11 cellular contexts compared by ENCODE assay signal in the genomic region with DNA sequence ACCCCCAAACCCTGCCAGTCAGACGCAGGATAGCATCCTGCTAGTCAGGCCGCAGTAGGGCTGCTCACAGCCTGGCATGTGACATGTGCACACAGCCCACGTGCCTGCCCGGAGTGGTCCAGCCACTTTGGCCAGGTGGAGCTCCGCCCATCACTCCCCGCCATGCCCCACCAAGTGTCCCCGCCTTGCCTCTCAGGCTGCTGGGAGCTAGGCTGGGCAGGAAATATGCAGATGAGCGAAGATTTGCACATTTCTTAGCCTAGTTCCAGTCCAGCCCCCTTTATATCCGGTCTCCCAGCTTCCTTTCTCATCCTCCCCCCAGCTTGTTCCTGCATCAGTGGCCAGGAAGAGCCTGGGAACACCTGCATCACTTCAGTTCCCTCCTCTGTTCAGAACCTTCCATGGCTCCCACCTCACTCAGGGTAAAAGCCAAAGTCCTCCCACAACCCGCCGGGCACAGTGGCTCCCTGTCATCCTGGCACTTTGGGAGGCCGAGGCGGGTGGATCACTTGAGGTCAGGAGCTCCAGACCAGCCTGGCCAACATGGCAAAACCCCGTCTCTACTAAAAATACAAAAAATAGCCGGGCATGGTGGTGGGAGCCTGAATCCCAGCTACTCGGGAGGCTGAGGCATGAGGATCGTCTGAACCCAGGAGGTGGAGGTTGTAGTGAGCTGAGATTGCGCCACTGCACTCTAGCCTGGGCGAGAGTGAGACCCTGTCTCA. TPM values are rescaled to one million over a fixed set of nuclear protein-coding genes. Genes with fewer than 3 reads are reported as not detected.
A peak's percentile ranks its signal among the peaks of the same experiment; 100 is the strongest.
DNase-seq lines count a peak whose midpoint lies in the region; ATAC-seq and TF ChIP-seq lines count a peak whose summit lies in the region.
"Had no signal": no experiment of that assay in that cellular context is flagged by ENCODE, and none has a peak within 500 bp of the region (broad histone marks: within the 10 kb centered on the region; RNA-seq: fewer than 3 reads in every experiment).

No MANE protein-coding gene starts in this region.

- peak; percentile 95 for DNase-seq in DMS53 (lab: John Stamatoyannopoulos, UW)
- peak in 2 of 3 donors; percentile 82 to 84 for DNase-seq in Peyer's patch
- peak; percentile 58 for DNase-seq in left ventricle myocardium superior
- peak; percentile 71 for DNase-seq in osteoblast (ENCODE audit: insufficient read length, low spot score, missing footprints)
- no peak for DNase-seq in GM19240 (ENCODE audit: insufficient read length, low spot score)
- DNase-seq in DMS 273 (lab: John Stamatoyannopoulos, UW; ENCODE audit: unreplicated experiment): no peak
- no peak for DNase-seq in HuH-7 (ENCODE audit: low spot score)
- DNase-seq in inferior parietal cortex (ENCODE audit: extremely low spot score): no peak
- DNase-seq: activated CD4-positive, alpha-beta T cell treated with anti-CD3 and anti-CD28 coated beads for 1 hour had no signal

- H3K27me3 ChIP-seq in Peyer's patch (no peaks in the 10 kb centered on the region), osteoblast (ENCODE audit: insufficient read depth, low read length) (no peaks in the 10 kb centered on the region)
- H3K27me3 ChIP-seq: adrenal gland had no signal

- H2AFZ ChIP-seq in osteoblast (ENCODE audit: low read length): no peak overlapping the region

- H3K9me3 ChIP-seq in Peyer's patch: no peaks in the 10 kb centered on the region
- H3K9me3 ChIP-seq in osteoblast (ENCODE audit: low read depth, low read length): no peaks in the 10 kb centered on the region
- H3K9me3 ChIP-seq: adrenal gland had no signal

- peak; percentile 27 to 44 for TF ChIP-seq POLR2A in Peyer's patch (IDR thresholded peaks at IDR 0.05)

- H4K20me1 ChIP-seq in osteoblast (ENCODE audit: insufficient read depth, low read length): no peaks in the 10 kb centered on the region

- H3K36me3 ChIP-seq in Peyer's patch (no peaks in the 10 kb centered on the region), osteoblast (ENCODE audit: insufficient read depth, low read length) (no peaks in the 10 kb centered on the region)
- H3K36me3 ChIP-seq: adrenal gland had no signal

- ATAC-seq in left ventricle myocardium superior: peak; percentile 42

- no peak for TF ChIP-seq CTCF in Peyer's patch (IDR thresholded peaks at IDR 0.05)
- TF ChIP-seq CTCF in osteoblast (IDR thresholded peaks at IDR 0.05; ENCODE audit: extremely low read depth, low read depth, low read length): no peak

- H3K4me3 ChIP-seq in Peyer's patch (no peak overlapping the region), osteoblast (ENCODE audit: insufficient read depth, low read length) (no peak overlapping the region)
- H3K4me3 ChIP-seq: adrenal gland had no signal

- H3K4me1 ChIP-seq in Peyer's patch (peaks cover 0 to 44% (median 2%) of the 10 kb centered on the region in 4 donors), osteoblast (ENCODE audit: insufficient read depth, low read length) (no peaks in the 10 kb centered on the region)

- H3K4me2 ChIP-seq in osteoblast (ENCODE audit: insufficient read depth, low read length): no peak overlapping the region
- H3K4me2 ChIP-seq: KMS-11 had no signal

- H3K27ac ChIP-seq in Peyer's patch (peak overlapping the region in 3 of 4 donors; percentile 69 to 93 (median 89)), osteoblast (ENCODE audit: low read depth, low read length) (no peak overlapping the region)
- H3K27ac ChIP-seq: KMS-11 had no signal

- no peaks in the 10 kb centered on the region for H3K79me2 ChIP-seq in osteoblast (ENCODE audit: insufficient read depth, low read length)

- intact Hi-C loops in left ventricle myocardium superior (cut with micrococcal nuclease): no loop called here

RNA-seq across cellular contexts. Expression of gene DOCK6, which starts 2.3 kb away (rescaled TPM):
- total RNA-seq in Peyer's patch (100 to 1,000 TPM in 3 of 4 donors, 10 to 100 TPM in 1; 66.4 to 194 (median 157) TPM), left ventricle myocardium superior (39.6 TPM), osteoblast (12.7 and 183 TPM in 2 replicates)

RNA-seq across cellular contexts. Expression of gene ANGPTL8, which starts 25.2 kb away (rescaled TPM):
- not detected for total RNA-seq in Peyer's patch
- total RNA-seq in left ventricle myocardium superior: not detected
- total RNA-seq in osteoblast: not detected in 2 replicates

RNA-seq across cellular contexts. Expression of gene TSPAN16, which starts 31.3 kb away (rescaled TPM):
- total RNA-seq in Peyer's patch (not detected), left ventricle myocardium superior (not detected), osteoblast (not detected in 2 replicates)
- total RNA-seq: adrenal gland had no signal

Comparison
In these comparisons a context has a peak if more than half of its experiments do, and no peak if none do; other contexts are left out.
1. DNase-seq: peak in DMS53 (single experiment), Peyer's patch (2 of 3), left ventricle myocardium superior (single experiment) and osteoblast (single experiment); none in GM19240 (single experiment), DMS 273 (single experiment), HuH-7 (single experiment) and inferior parietal cortex (single experiment).